7 cellular contexts compared by ENCODE assay signal in the genomic region with DNA sequence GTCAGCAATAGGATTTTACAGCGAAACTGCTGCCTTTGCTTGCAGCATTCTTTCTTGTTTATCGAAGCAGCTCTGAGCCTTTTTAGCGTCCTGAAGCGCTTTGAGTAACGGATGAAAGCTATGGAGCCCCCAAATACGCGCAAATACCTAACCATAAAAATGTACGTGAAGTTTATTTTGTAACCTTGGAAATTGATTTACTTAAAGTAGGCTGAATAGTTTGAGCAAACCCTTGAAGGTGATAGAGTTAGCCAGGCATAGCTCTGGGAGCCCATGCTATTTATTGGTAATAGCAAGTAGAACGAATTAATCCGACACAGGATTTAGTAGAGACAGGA. TPM values are rescaled to one million over a fixed set of nuclear protein-coding genes. Genes with fewer than 3 reads are reported as not detected.
A peak's percentile ranks its signal among the peaks of the same experiment; 100 is the strongest.
DNase-seq lines count a peak whose midpoint lies in the region; ATAC-seq and TF ChIP-seq lines count a peak whose summit lies in the region.

No MANE protein-coding gene starts in this region.

- no peak for TF ChIP-seq POLR2A in body of pancreas (IDR thresholded peaks at IDR 0.05)

- H3K27me3 ChIP-seq in HUES6 (ENCODE audit: control insufficient read depth, insufficient read depth, low read length) (peaks cover 41% of the 10 kb centered on the region), body of pancreas (no peaks in the 10 kb centered on the region), kidney epithelial cell (ENCODE audit: control insufficient read depth, insufficient read depth, low read length) (peaks cover 4% of the 10 kb centered on the region), subcutaneous abdominal adipose tissue (ENCODE audit: control insufficient read depth in 5 of 5, insufficient read depth in 4 of 5, low read length in 5 of 5) (peaks cover 0 to 3% (median 0%) of the 10 kb centered on the region in 5 donors)

- H3K9me3 ChIP-seq in HUES6 (ENCODE audit: control insufficient read depth, insufficient read depth, low read depth, low read length) (no peaks in the 10 kb centered on the region), body of pancreas (no peaks in the 10 kb centered on the region), subcutaneous abdominal adipose tissue (ENCODE audit: control insufficient read depth in 5 of 5, low read length in 5 of 5) (no peaks in the 10 kb centered on the region)

- ATAC-seq in body of pancreas (no peak), GM19467 (IDR thresholded peaks at IDR 0.05; ENCODE audit: unreplicated experiment) (no peak), HG03045 (IDR thresholded peaks at IDR 0.05; ENCODE audit: unreplicated experiment) (no peak)

- no peak overlapping the region for H3K27ac ChIP-seq in HUES6 (ENCODE audit: low read depth, low read length)
- H3K27ac ChIP-seq in body of pancreas = peak overlapping the region; percentile 93 to 97 (median 96)
- H3K27ac ChIP-seq in subcutaneous abdominal adipose tissue (ENCODE audit: low read depth, low read length) = peak overlapping the region; percentile 85

- H3K9ac ChIP-seq in HUES6 (ENCODE audit: low read length) (peak overlapping the region; percentile 71), subcutaneous abdominal adipose tissue (ENCODE audit: low read length in 5 of 5) (peak overlapping the region; percentile 3 to 77 (median 42))

- DNase-seq in body of pancreas = no peak
- no peak for DNase-seq in kidney epithelial cell (ENCODE audit: low read depth)
- no peak for DNase-seq in T-helper 1 cell

- H3K36me3 ChIP-seq in HUES6 (ENCODE audit: control insufficient read depth, insufficient read depth, low read length) (no peaks in the 10 kb centered on the region), body of pancreas (replicated peaks in 1 of 2; ENCODE audit: insufficient read depth in 1 of 2, low read depth in 2 of 2) (no peaks in the 10 kb centered on the region), kidney epithelial cell (ENCODE audit: control insufficient read depth, insufficient read depth, low read length) (no peaks in the 10 kb centered on the region), subcutaneous abdominal adipose tissue (ENCODE audit: control insufficient read depth in 5 of 5, insufficient read depth in 5 of 5, low read length in 5 of 5) (no peaks in the 10 kb centered on the region)

- peaks cover 2% of the 10 kb centered on the region; the same call in 1 of the 2 replicates for H3K4me1 ChIP-seq in HUES6 (ENCODE audit: control insufficient read depth, insufficient read depth, low read length)
- H3K4me1 ChIP-seq in body of pancreas = peaks cover 53% of the 10 kb centered on the region
- H3K4me1 ChIP-seq in subcutaneous abdominal adipose tissue (ENCODE audit: control insufficient read depth in 5 of 5, insufficient read depth in 5 of 5, low read length in 5 of 5) = peaks cover 0 to 47% (median 35%) of the 10 kb centered on the region in 5 donors

- H3K4me3 ChIP-seq in HUES6 (ENCODE audit: low read depth, low read length) (peak overlapping the region; percentile 94), body of pancreas (peak overlapping the region in 1 of 2 donors; percentile 44), kidney epithelial cell (ENCODE audit: low read depth, low read length) (peak overlapping the region; percentile 58), subcutaneous abdominal adipose tissue (ENCODE audit: low read depth in 1 of 5, low read length in 5 of 5) (peak overlapping the region; percentile 74 to 80 (median 75))

- WGBS in body of pancreas, 2 donors = 4 to 6% methylated on average over 10 of the region's 10 CpGs

- TF ChIP-seq CTCF in body of pancreas (IDR thresholded peaks at IDR 0.05) (no peak), kidney epithelial cell (IDR thresholded peaks at IDR 0.05; ENCODE audit: insufficient read depth, low read length, poor library complexity, severe bottlenecking) (no peak)

- intact Hi-C loops in body of pancreas (cut with DNase I) = no loop called here

RNA-seq across cellular contexts. Expression of a gene that starts 0.2 kb away (rescaled TPM):
- total RNA-seq in body of pancreas (10 to 100 TPM; 26.4 to 56.6 TPM), kidney epithelial cell (1.1 and 1.5 TPM in 2 replicates)

RNA-seq across cellular contexts. Expression of a gene that starts 54.2 kb away (rescaled TPM):
- total RNA-seq in body of pancreas (10 to 100 TPM; 26.5 to 94.9 TPM), kidney epithelial cell (11.2 and 11.5 TPM in 2 replicates)

Comparison
In these comparisons a context has a peak if more than half of its experiments do, and no peak if none do; other contexts are left out.
1. RNA of a gene that starts 0.2 kb away (total RNA-seq): 26.4 to 56.6 TPM in body of pancreas; 1.1 to 1.5 TPM in kidney epithelial cell; every median in the first group is over 10 times any median in the second.